1 cellular context compared by ENCODE assay signal in the genomic region with DNA sequence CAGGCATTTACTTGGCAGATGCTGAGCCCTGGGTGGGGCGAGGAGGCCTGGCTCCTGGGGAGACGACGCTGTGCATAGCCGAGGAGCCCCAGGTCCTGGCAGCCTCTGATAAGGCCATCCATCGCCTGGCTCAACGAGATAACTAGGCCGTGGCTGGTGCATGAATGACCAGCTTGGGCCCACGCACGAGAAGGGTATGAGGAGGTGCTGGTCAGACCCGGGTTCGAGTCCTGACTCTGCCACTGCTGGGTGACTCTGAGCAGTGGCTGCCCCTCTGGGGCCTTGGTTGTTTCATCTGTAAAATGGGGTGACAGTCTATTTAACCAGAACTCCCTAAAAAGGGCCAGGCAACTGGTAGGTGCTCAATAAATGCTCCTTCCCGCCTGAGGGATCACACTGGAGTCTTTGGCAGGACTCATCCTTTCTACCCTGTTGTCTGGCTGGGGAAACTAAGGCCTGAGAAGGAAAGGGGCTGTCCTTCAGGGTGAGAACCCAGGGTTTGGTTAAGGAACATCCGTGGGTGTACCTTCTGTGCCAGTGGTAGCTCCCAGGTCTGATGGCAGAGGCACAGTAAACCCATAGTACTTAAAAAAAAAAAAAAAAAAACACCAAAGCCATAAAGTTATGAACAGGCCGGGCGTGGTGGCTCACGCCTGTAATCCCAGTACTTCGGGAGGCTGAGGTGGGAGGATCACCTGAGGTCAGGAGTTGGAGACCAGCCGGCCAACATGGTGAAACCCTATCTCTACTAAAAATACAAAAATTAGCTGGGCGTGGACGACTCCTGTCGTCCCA.
TF ChIP-seq lines count a peak whose summit lies in the region.

No MANE protein-coding gene starts in this region.

TF ChIP-seq in K562, 482 proteins besides CTCF, POLR2A, EP300 and RAD21 (continued from another document and continues in another):
- TF ChIP-seq, protein P1, sequence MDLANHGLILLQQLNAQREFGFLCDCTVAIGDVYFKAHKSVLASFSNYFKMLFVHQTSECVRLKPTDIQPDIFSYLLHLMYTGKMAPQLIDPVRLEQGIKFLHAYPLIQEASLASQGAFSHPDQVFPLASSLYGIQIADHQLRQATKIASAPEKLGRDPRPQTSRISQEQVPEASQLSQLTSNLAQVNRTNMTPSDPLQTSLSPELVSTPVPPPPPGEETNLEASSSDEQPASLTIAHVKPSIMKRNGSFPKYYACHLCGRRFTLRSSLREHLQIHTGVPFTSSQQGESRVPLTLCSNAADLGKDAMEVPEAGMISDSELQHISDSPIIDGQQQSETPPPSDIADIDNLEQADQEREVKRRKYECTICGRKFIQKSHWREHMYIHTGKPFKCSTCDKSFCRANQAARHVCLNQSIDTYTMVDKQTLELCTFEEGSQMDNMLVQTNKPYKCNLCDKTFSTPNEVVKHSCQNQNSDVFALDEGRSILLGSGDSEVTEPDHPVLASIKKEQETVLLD (IDR thresholded peaks at IDR 0.05) = peak; percentile 35; the same call in 1 of the 2 replicates
- TF ChIP-seq, protein P2, sequence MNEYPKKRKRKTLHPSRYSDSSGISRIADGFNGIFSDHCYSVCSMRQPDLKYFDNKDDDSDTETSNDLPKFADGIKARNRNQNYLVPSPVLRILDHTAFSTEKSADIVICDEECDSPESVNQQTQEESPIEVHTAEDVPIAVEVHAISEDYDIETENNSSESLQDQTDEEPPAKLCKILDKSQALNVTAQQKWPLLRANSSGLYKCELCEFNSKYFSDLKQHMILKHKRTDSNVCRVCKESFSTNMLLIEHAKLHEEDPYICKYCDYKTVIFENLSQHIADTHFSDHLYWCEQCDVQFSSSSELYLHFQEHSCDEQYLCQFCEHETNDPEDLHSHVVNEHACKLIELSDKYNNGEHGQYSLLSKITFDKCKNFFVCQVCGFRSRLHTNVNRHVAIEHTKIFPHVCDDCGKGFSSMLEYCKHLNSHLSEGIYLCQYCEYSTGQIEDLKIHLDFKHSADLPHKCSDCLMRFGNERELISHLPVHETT (CRISPR knock-in tag; conservative IDR thresholded peaks at IDR 0.05 in 1 of 2, IDR thresholded peaks at IDR 0.05 in 1 of 2) = peak in 1 of 2 experiments; percentile 18; a peak in 1 of 4 replicates
- TF ChIP-seq ZNF263 (CRISPR knock-in tag; IDR thresholded peaks at IDR 0.05; ENCODE audit: borderline replicate concordance) (no peak; the same call in 1 of the 2 replicates), TCF3 (CRISPR knock-in tag; IDR thresholded peaks at IDR 0.05) (peak; percentile 98), SMAD4 (CRISPR knock-in tag; conservative IDR thresholded peaks at IDR 0.05) (peak; percentile 67), PTBP1 (IDR thresholded peaks at IDR 0.05; ENCODE audit: low read depth, low read length) (peak; percentile 77; the same call in 1 of the 2 replicates), SMARCE1 (IDR thresholded peaks at IDR 0.05) (peak; percentile 93), PML (IDR thresholded peaks at IDR 0.05; ENCODE audit: low read length) (peak; percentile 88), MTA3 (IDR thresholded peaks at IDR 0.05; ENCODE audit: borderline replicate concordance) (peak; percentile 72; the same call in 1 of the 2 replicates), TCF7 (IDR thresholded peaks at IDR 0.05; ENCODE audit: borderline replicate concordance) (0 out of 2 replicates have a peak, but pooled peaks have one; percentile 34), ZNF561 (CRISPR knock-in tag; conservative IDR thresholded peaks at IDR 0.05) (no peak), NCOA6 (IDR thresholded peaks at IDR 0.05) (no peak), MYC (IDR thresholded peaks at IDR 0.05; ENCODE audit: low read depth, low read length) (peak; percentile 51; the same call in 1 of the 2 replicates), MYC (CRISPR knock-in tag; IDR thresholded peaks at IDR 0.05; ENCODE audit: borderline replicate concordance, low read depth) (no peak), NUFIP1 (IDR thresholded peaks at IDR 0.05; ENCODE audit: partially characterized antibody) (no peak), PYGO2 (tag; IDR thresholded peaks at IDR 0.05) (0 out of 2 replicates have a peak, but pooled peaks have one; percentile 33), ZNF24 (IDR thresholded peaks at IDR 0.05) (peak; percentile 73), JUND (IDR thresholded peaks at IDR 0.05; ENCODE audit: borderline replicate concordance, low read depth, low read length) (peak; percentile 46; the same call in 1 of the 2 replicates), JUND (tag; IDR thresholded peaks at IDR 0.05; ENCODE audit: borderline replicate concordance, low read depth, low read length) (peak; percentile 67; the same call in 2 of the 3 replicates), ZBTB1 (CRISPR knock-in tag; IDR thresholded peaks at IDR 0.05; ENCODE audit: borderline replicate concordance, low read depth) (no peak), ZBTB7A (IDR thresholded peaks at IDR 0.05; ENCODE audit: borderline replicate concordance, control insufficient read depth, low read depth, low read length) (0 out of 2 replicates have a peak, but pooled peaks have one; percentile 33), CBX3 (IDR thresholded peaks at IDR 0.05; ENCODE audit: borderline replicate concordance in 1 of 2, low read length in 2 of 2) (peak in 1 of 2 experiments; percentile 43; a peak in 1 of 3 replicates), ZBED1 (IDR thresholded peaks at IDR 0.05) (peak; percentile 36; the same call in 1 of the 2 replicates), ZFPM2 (CRISPR knock-in tag; IDR thresholded peaks at IDR 0.05) (no peak), SIN3B (IDR thresholded peaks at IDR 0.05; ENCODE audit: low read depth) (no peak), BCOR (IDR thresholded peaks at IDR 0.05) (peak; percentile 99), MTA2 (IDR thresholded peaks at IDR 0.05; ENCODE audit: low read depth) (peak; percentile 93), HDAC6 (IDR thresholded peaks at IDR 0.05; ENCODE audit: low read depth, low read length) (no peak), SMC3 (conservative IDR thresholded peaks at IDR 0.05; ENCODE audit: insufficient read depth, low read depth, low read length) (no peak), FOSL1 (tag; conservative IDR thresholded peaks at IDR 0.05) (peak; percentile 47; the same call in 1 of the 2 replicates), NCOR1 (IDR thresholded peaks at IDR 0.05) (peak; percentile 96), RB1 (IDR thresholded peaks at IDR 0.05; ENCODE audit: low read depth) (peak; percentile 50; the same call in 1 of the 2 replicates)
- TF ChIP-seq, protein P3, sequence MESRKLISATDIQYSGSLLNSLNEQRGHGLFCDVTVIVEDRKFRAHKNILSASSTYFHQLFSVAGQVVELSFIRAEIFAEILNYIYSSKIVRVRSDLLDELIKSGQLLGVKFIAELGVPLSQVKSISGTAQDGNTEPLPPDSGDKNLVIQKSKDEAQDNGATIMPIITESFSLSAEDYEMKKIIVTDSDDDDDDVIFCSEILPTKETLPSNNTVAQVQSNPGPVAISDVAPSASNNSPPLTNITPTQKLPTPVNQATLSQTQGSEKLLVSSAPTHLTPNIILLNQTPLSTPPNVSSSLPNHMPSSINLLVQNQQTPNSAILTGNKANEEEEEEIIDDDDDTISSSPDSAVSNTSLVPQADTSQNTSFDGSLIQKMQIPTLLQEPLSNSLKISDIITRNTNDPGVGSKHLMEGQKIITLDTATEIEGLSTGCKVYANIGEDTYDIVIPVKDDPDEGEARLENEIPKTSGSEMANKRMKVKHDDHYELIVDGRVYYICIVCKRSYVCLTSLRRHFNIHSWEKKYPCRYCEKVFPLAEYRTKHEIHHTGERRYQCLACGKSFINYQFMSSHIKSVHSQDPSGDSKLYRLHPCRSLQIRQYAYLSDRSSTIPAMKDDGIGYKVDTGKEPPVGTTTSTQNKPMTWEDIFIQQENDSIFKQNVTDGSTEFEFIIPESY (CRISPR knock-in tag; IDR thresholded peaks at IDR 0.05) = peak; percentile 62; the same call in 1 of the 2 replicates
- TF ChIP-seq, protein P4, sequence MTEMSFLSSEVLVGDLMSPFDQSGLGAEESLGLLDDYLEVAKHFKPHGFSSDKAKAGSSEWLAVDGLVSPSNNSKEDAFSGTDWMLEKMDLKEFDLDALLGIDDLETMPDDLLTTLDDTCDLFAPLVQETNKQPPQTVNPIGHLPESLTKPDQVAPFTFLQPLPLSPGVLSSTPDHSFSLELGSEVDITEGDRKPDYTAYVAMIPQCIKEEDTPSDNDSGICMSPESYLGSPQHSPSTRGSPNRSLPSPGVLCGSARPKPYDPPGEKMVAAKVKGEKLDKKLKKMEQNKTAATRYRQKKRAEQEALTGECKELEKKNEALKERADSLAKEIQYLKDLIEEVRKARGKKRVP (CRISPR knock-in tag; IDR thresholded peaks at IDR 0.05) = 0 out of 2 replicates have a peak, but pooled peaks have one; percentile 13
- TF ChIP-seq, protein P5, sequence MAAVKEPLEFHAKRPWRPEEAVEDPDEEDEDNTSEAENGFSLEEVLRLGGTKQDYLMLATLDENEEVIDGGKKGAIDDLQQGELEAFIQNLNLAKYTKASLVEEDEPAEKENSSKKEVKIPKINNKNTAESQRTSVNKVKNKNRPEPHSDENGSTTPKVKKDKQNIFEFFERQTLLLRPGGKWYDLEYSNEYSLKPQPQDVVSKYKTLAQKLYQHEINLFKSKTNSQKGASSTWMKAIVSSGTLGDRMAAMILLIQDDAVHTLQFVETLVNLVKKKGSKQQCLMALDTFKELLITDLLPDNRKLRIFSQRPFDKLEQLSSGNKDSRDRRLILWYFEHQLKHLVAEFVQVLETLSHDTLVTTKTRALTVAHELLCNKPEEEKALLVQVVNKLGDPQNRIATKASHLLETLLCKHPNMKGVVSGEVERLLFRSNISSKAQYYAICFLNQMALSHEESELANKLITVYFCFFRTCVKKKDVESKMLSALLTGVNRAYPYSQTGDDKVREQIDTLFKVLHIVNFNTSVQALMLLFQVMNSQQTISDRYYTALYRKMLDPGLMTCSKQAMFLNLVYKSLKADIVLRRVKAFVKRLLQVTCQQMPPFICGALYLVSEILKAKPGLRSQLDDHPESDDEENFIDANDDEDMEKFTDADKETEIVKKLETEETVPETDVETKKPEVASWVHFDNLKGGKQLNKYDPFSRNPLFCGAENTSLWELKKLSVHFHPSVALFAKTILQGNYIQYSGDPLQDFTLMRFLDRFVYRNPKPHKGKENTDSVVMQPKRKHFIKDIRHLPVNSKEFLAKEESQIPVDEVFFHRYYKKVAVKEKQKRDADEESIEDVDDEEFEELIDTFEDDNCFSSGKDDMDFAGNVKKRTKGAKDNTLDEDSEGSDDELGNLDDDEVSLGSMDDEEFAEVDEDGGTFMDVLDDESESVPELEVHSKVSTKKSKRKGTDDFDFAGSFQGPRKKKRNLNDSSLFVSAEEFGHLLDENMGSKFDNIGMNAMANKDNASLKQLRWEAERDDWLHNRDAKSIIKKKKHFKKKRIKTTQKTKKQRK (IDR thresholded peaks at IDR 0.05; ENCODE audit: borderline replicate concordance, low read depth, low read length) = no peak
- TF ChIP-seq, protein P6, sequence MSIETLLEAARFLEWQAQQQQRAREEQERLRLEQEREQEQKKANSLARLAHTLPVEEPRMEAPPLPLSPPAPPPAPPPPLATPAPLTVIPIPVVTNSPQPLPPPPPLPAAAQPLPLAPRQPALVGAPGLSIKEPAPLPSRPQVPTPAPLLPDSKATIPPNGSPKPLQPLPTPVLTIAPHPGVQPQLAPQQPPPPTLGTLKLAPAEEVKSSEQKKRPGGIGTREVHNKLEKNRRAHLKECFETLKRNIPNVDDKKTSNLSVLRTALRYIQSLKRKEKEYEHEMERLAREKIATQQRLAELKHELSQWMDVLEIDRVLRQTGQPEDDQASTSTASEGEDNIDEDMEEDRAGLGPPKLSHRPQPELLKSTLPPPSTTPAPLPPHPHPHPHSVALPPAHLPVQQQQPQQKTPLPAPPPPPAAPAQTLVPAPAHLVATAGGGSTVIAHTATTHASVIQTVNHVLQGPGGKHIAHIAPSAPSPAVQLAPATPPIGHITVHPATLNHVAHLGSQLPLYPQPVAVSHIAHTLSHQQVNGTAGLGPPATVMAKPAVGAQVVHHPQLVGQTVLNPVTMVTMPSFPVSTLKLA (conservative IDR thresholded peaks at IDR 0.05) = peak in 1 of 2 experiments; percentile 23; a peak in 1 of 4 replicates
- TF ChIP-seq, protein P7, sequence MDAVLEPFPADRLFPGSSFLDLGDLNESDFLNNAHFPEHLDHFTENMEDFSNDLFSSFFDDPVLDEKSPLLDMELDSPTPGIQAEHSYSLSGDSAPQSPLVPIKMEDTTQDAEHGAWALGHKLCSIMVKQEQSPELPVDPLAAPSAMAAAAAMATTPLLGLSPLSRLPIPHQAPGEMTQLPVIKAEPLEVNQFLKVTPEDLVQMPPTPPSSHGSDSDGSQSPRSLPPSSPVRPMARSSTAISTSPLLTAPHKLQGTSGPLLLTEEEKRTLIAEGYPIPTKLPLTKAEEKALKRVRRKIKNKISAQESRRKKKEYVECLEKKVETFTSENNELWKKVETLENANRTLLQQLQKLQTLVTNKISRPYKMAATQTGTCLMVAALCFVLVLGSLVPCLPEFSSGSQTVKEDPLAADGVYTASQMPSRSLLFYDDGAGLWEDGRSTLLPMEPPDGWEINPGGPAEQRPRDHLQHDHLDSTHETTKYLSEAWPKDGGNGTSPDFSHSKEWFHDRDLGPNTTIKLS (IDR thresholded peaks at IDR 0.05; ENCODE audit: borderline replicate concordance, low read depth) = no peak
- TF ChIP-seq, protein P8, sequence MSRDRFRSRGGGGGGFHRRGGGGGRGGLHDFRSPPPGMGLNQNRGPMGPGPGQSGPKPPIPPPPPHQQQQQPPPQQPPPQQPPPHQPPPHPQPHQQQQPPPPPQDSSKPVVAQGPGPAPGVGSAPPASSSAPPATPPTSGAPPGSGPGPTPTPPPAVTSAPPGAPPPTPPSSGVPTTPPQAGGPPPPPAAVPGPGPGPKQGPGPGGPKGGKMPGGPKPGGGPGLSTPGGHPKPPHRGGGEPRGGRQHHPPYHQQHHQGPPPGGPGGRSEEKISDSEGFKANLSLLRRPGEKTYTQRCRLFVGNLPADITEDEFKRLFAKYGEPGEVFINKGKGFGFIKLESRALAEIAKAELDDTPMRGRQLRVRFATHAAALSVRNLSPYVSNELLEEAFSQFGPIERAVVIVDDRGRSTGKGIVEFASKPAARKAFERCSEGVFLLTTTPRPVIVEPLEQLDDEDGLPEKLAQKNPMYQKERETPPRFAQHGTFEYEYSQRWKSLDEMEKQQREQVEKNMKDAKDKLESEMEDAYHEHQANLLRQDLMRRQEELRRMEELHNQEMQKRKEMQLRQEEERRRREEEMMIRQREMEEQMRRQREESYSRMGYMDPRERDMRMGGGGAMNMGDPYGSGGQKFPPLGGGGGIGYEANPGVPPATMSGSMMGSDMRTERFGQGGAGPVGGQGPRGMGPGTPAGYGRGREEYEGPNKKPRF (IDR thresholded peaks at IDR 0.05; ENCODE audit: low read depth, low read length) = no peak
- TF ChIP-seq, protein P9, sequence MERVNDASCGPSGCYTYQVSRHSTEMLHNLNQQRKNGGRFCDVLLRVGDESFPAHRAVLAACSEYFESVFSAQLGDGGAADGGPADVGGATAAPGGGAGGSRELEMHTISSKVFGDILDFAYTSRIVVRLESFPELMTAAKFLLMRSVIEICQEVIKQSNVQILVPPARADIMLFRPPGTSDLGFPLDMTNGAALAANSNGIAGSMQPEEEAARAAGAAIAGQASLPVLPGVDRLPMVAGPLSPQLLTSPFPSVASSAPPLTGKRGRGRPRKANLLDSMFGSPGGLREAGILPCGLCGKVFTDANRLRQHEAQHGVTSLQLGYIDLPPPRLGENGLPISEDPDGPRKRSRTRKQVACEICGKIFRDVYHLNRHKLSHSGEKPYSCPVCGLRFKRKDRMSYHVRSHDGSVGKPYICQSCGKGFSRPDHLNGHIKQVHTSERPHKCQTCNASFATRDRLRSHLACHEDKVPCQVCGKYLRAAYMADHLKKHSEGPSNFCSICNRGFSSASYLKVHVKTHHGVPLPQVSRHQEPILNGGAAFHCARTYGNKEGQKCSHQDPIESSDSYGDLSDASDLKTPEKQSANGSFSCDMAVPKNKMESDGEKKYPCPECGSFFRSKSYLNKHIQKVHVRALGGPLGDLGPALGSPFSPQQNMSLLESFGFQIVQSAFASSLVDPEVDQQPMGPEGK (CRISPR knock-in tag; IDR thresholded peaks at IDR 0.05; ENCODE audit: borderline replicate concordance) = no peak
